In genomic region chr4:113179091-113179490, GRCh38 we compare ENCODE assay signal across 10 cellular contexts.
"Had no signal": no experiment of that assay in that cellular context is flagged by ENCODE, and none has a peak within 500 bp of the region (broad histone marks: within the 10 kb centered on the region; RNA-seq: fewer than 3 reads in every experiment).

No MANE protein-coding gene starts in this region.

- H3K9me3 ChIP-seq: ascending aorta, spleen had no signal

- H3K27ac ChIP-seq: ascending aorta, spleen had no signal

- H3K4me3 ChIP-seq: ascending aorta, spleen had no signal

- H3K36me3 ChIP-seq: ascending aorta, spleen had no signal

- H3K4me1 ChIP-seq: ascending aorta had no signal

- H3K27me3 ChIP-seq: ascending aorta, spleen had no signal

- DNase-seq: activated CD4-positive, alpha-beta T cell treated with anti-CD3 and anti-CD28 coated beads for 48 hours; activated CD8-positive, alpha-beta memory T cell treated with anti-CD3 and anti-CD28 coated beads, Interleukin-2, amount 50 U/mL, for 48 hours; activated CD8-positive, alpha-beta T cell treated with anti-CD3 and anti-CD28 coated beads, Interleukin-2, amount 10 ng/mL, durations not matched to agents 7 days and 5 days; activated naive CD4-positive, alpha-beta T cell; effector CD4-positive, alpha-beta T cell; nephron progenitor cell; spleen; stimulated activated CD4-positive, alpha-beta T cell treated with anti-CD3 and anti-CD28 coated beads, Interleukin-1b, Interleukin-23, amount 100 ng/mL, for 48 hours; stimulated activated naive CD4-positive, alpha-beta T cell had no signal
